Comparison of ENCODE assay signal across 9 cellular contexts in genomic region chr4:101306225-101306624, GRCh38. TPM values are rescaled to one million over a fixed set of nuclear protein-coding genes. Genes with fewer than 3 reads are reported as not detected.
DNase-seq lines count a peak whose midpoint lies in the region; ATAC-seq and TF ChIP-seq lines count a peak whose summit lies in the region.
"Had no signal": no experiment of that assay in that cellular context is flagged by ENCODE, and none has a peak within 500 bp of the region (broad histone marks: within the 10 kb centered on the region; RNA-seq: fewer than 3 reads in every experiment).

No MANE protein-coding gene starts in this region.

- H3K4me1 ChIP-seq in thoracic aorta (ENCODE audit: control insufficient read depth in 1 of 2, low read depth in 2 of 2) = peaks cover 15 to 45% of the 10 kb centered on the region in 2 donors

- H3K27ac ChIP-seq in thoracic aorta = no peak overlapping the region
- H3K27ac ChIP-seq: BLaER1 treated with 17β-estradiol and CSF1 and Interleukin-3, amounts not matched to agents 10 nM and 100 nM had no signal

- TF ChIP-seq CTCF in thoracic aorta (IDR thresholded peaks at IDR 0.05) = no peak
- TF ChIP-seq CTCF in glutamatergic neuron (IDR thresholded peaks at IDR 0.05; ENCODE audit: partially characterized antibody, unreplicated experiment) = no peak
- no peak for TF ChIP-seq CTCF in HFFc6 (IDR thresholded peaks at IDR 0.05)

- ATAC-seq in activated T-cell treated with anti-CD3 and anti-CD28 coated beads, Interleukin-2, amount 50 U/mL, for 72 hours (replicated peaks in 1 of 2) = peak; percentile 40 to 41
- ATAC-seq in HG03066 (IDR thresholded peaks at IDR 0.05; ENCODE audit: low read depth, unreplicated experiment) (peak; percentile 77), thoracic aorta (ENCODE audit: insufficient number of reproducible peaks, low FRiP score, low read depth) (no peak)
- ATAC-seq in activated naive CD8-positive, alpha-beta T cell treated with anti-CD3 and anti-CD28 coated beads, Interleukin-2, amount 50 U/mL, for 24 hours = peak; percentile 68

- H3K4me3 ChIP-seq in thoracic aorta = peak overlapping the region; percentile 47
- H3K4me3 ChIP-seq: BLaER1 treated with 17β-estradiol and CSF1 and Interleukin-3, amounts not matched to agents 10 nM and 100 nM had no signal

- H3K36me3 ChIP-seq in thoracic aorta = no peaks in the 10 kb centered on the region

- no peaks in the 10 kb centered on the region for H3K27me3 ChIP-seq in thoracic aorta (replicated peaks; ENCODE audit: insufficient read depth)
- H3K27me3 ChIP-seq: BLaER1 treated with 17β-estradiol and CSF1 and Interleukin-3, amounts not matched to agents 10 nM and 100 nM had no signal

- H3K4me3 Mint-ChIP-seq in activated T-cell treated with anti-CD3 and anti-CD28 coated beads, Interleukin-2, amount 50 U/mL, for 72 hours = peak overlapping the region; percentile 58 to 83
- peak overlapping the region; percentile 62 for H3K4me3 Mint-ChIP-seq in activated naive CD8-positive, alpha-beta T cell treated with anti-CD3 and anti-CD28 coated beads, Interleukin-2, amount 50 U/mL, for 24 hours
- H3K4me3 Mint-ChIP-seq in glutamatergic neuron (ENCODE audit: unreplicated experiment) (no peak overlapping the region), HFFc6 (no peak overlapping the region)

- H3K9me3 Mint-ChIP-seq in activated T-cell treated with anti-CD3 and anti-CD28 coated beads, Interleukin-2, amount 50 U/mL, for 72 hours = no peaks in the 10 kb centered on the region
- no peaks in the 10 kb centered on the region for H3K9me3 Mint-ChIP-seq in activated naive CD8-positive, alpha-beta T cell treated with anti-CD3 and anti-CD28 coated beads, Interleukin-2, amount 50 U/mL, for 24 hours
- H3K9me3 Mint-ChIP-seq in glutamatergic neuron (ENCODE audit: unreplicated experiment) = no peaks in the 10 kb centered on the region
- H3K9me3 Mint-ChIP-seq in HFFc6 = no peaks in the 10 kb centered on the region

- peak in 1 of 2 donors; percentile 7 for DNase-seq in activated T-cell treated with anti-CD3 and anti-CD28 coated beads, Interleukin-2, amount 50 U/mL, for 72 hours
- DNase-seq in activated T-cell treated with anti-CD3 and anti-CD28 coated beads for 4 hours (no peak), thoracic aorta (ENCODE audit: low spot score) (no peak), AG20443 (ENCODE audit: low spot score) (no peak), glutamatergic neuron (no peak), HFFc6 (no peak)
- DNase-seq in activated naive CD8-positive, alpha-beta T cell treated with anti-CD3 and anti-CD28 coated beads, Interleukin-2, amount 50 U/mL, for 24 hours = no peak

- no peaks in the 10 kb centered on the region for H3K9me3 ChIP-seq in thoracic aorta

- no peaks in the 10 kb centered on the region for H3K27me3 Mint-ChIP-seq in activated T-cell treated with anti-CD3 and anti-CD28 coated beads, Interleukin-2, amount 50 U/mL, for 72 hours (ENCODE audit: low read depth)
- no peaks in the 10 kb centered on the region for H3K27me3 Mint-ChIP-seq in activated naive CD8-positive, alpha-beta T cell treated with anti-CD3 and anti-CD28 coated beads, Interleukin-2, amount 50 U/mL, for 24 hours
- no peaks in the 10 kb centered on the region for H3K27me3 Mint-ChIP-seq in glutamatergic neuron (ENCODE audit: unreplicated experiment)
- H3K27me3 Mint-ChIP-seq in HFFc6 (ENCODE audit: insufficient read depth) = no peaks in the 10 kb centered on the region

- peak overlapping the region; percentile 82 for H3K27ac Mint-ChIP-seq in activated T-cell treated with anti-CD3 and anti-CD28 coated beads, Interleukin-2, amount 50 U/mL, for 72 hours
- H3K27ac Mint-ChIP-seq in activated naive CD8-positive, alpha-beta T cell treated with anti-CD3 and anti-CD28 coated beads, Interleukin-2, amount 50 U/mL, for 24 hours = peak overlapping the region; percentile 52
- H3K27ac Mint-ChIP-seq in glutamatergic neuron (ENCODE audit: unreplicated experiment) (no peak overlapping the region), HFFc6 (no peak overlapping the region)

- H3K36me3 Mint-ChIP-seq in activated T-cell treated with anti-CD3 and anti-CD28 coated beads, Interleukin-2, amount 50 U/mL, for 72 hours (ENCODE audit: insufficient read depth in 2 of 2) = no peaks in the 10 kb centered on the region
- no peaks in the 10 kb centered on the region for H3K36me3 Mint-ChIP-seq in activated naive CD8-positive, alpha-beta T cell treated with anti-CD3 and anti-CD28 coated beads, Interleukin-2, amount 50 U/mL, for 24 hours (ENCODE audit: low read depth)
- no peaks in the 10 kb centered on the region for H3K36me3 Mint-ChIP-seq in glutamatergic neuron (ENCODE audit: unreplicated experiment)
- no peaks in the 10 kb centered on the region for H3K36me3 Mint-ChIP-seq in HFFc6 (ENCODE audit: low read depth)

- H3K4me1 Mint-ChIP-seq in activated T-cell treated with anti-CD3 and anti-CD28 coated beads, Interleukin-2, amount 50 U/mL, for 72 hours (ENCODE audit: low read depth) = peaks cover 27% of the 10 kb centered on the region
- peaks cover 45% of the 10 kb centered on the region for H3K4me1 Mint-ChIP-seq in activated naive CD8-positive, alpha-beta T cell treated with anti-CD3 and anti-CD28 coated beads, Interleukin-2, amount 50 U/mL, for 24 hours
- H3K4me1 Mint-ChIP-seq in glutamatergic neuron (ENCODE audit: low read depth, unreplicated experiment) (no peaks in the 10 kb centered on the region), HFFc6 (ENCODE audit: low read depth) (peaks cover 43% of the 10 kb centered on the region)

RNA-seq across cellular contexts. Expression of gene PPP3CA, which starts 41.1 kb away (rescaled TPM):
- 10 to 100 TPM; 11.3 to 15.6 TPM for total RNA-seq in activated T-cell treated with anti-CD3 and anti-CD28 coated beads, Interleukin-2, amount 50 U/mL, for 72 hours
- total RNA-seq in thoracic aorta (10 to 100 TPM; 21.9 to 43.2 TPM), glutamatergic neuron (ENCODE audit: unreplicated experiment) (29.9 TPM)
- total RNA-seq in HFFc6 (2021; fragmentation: NEBNext Ultra II Directional; extraction: Animal tissue kit (Norgen Biotek cat#: 25700)) = 10 to 100 TPM; 45.9 to 59.6 (median 55.0) TPM

Comparison
In these comparisons a context has a peak if more than half of its experiments do, and no peak if none do; other contexts are left out.
1. H3K27ac Mint-ChIP-seq: peak in activated T-cell treated with anti-CD3 and anti-CD28 coated beads, Interleukin-2, amount 50 U/mL, for 72 hours (single experiment) and activated naive CD8-positive, alpha-beta T cell treated with anti-CD3 and anti-CD28 coated beads, Interleukin-2, amount 50 U/mL, for 24 hours (single experiment); none in glutamatergic neuron (single experiment) and HFFc6 (single experiment).
2. H3K4me3 Mint-ChIP-seq: peak in activated T-cell treated with anti-CD3 and anti-CD28 coated beads, Interleukin-2, amount 50 U/mL, for 72 hours (2 of 2) and activated naive CD8-positive, alpha-beta T cell treated with anti-CD3 and anti-CD28 coated beads, Interleukin-2, amount 50 U/mL, for 24 hours (single experiment); none in glutamatergic neuron (single experiment) and HFFc6 (single experiment).